Comparison of ENCODE assay signal across 25 cellular contexts in genomic region chr11:105458071-105458470, GRCh38.
A peak's percentile ranks its signal among the peaks of the same experiment; 100 is the strongest.
DNase-seq lines count a peak whose midpoint lies in the region; ATAC-seq, FAIRE-seq and TF ChIP-seq lines count a peak whose summit lies in the region.
"Had no signal": no experiment of that assay in that cellular context is flagged by ENCODE, and none has a peak within 500 bp of the region (broad histone marks: within the 10 kb centered on the region; RNA-seq: fewer than 3 reads in every experiment).

No MANE protein-coding gene starts in this region.

- H3K56ac ChIP-seq in H1 (replicated peaks; ENCODE audit: insufficient read length, low read depth, low read length), result no peak overlapping the region

- DNase-seq in ELF-1 (ENCODE audit: low read depth, low spot score) (peak; percentile 78), NCI-H510A (lab: John Stamatoyannopoulos, UW) (peak; percentile 45), H1 (ENCODE audit: low read depth in 1 of 2, low spot score in 2 of 2) (no peak), HuH-7 (ENCODE audit: low spot score) (no peak), HAP-1 (ENCODE audit: low spot score in 2 of 2) (no peak), WERI-Rb-1 (no peak)
- DNase-seq: CD4-positive, CD25-positive, alpha-beta regulatory T cell; CD8-positive, alpha-beta memory T cell; DMS 273 treated with DMSO at 0.1 percent for 48 hours; DMS79; EL; GF-D8; GOT3; H7; HFFc6 had no signal

- H3K4ac ChIP-seq in H1 (replicated peaks; ENCODE audit: insufficient read length, low read depth, low read length), result no peak overlapping the region

- H4K20me1 ChIP-seq in H1 (replicated peaks in 1 of 2; ENCODE audit: control insufficient read depth in 1 of 2, insufficient read depth in 2 of 2, low read length in 2 of 2), result no peaks in the 10 kb centered on the region
- H4K20me1 ChIP-seq: BLaER1 had no signal

- H3K27ac Mint-ChIP-seq in stimulated activated memory B cell treated with anti-CD40 and anti-IgM and Interleukin-4, amounts not matched to agents 10 μg/mL and 1 μg/mL and 100 μg/mL, for 72 hours, result no peak overlapping the region
- H3K27ac Mint-ChIP-seq: B cell; CD4-positive, CD25-positive, alpha-beta regulatory T cell; CD8-positive, alpha-beta memory T cell; HFFc6 had no signal

- no peak for TF ChIP-seq CTCF in H1 (IDR thresholded peaks at IDR 0.05; ENCODE audit: control extremely low read depth in 1 of 3, insufficient read depth in 1 of 3, low read depth in 1 of 3, low read length in 3 of 3)
- TF ChIP-seq CTCF in WERI-Rb-1 (IDR thresholded peaks at IDR 0.05; ENCODE audit: low read depth, low read length), result no peak

- H3K4me3 ChIP-seq in H1 (ENCODE audit: extremely low read depth in 1 of 4, insufficient read depth in 2 of 4, low read depth in 3 of 4, low read length in 4 of 4), result no peak overlapping the region
- H3K4me3 ChIP-seq in HAP-1, result no peak overlapping the region
- H3K4me3 ChIP-seq in WERI-Rb-1 (ENCODE audit: low read depth, low read length), result no peak overlapping the region
- H3K4me3 ChIP-seq: BLaER1 had no signal

- no peak overlapping the region for H4K8ac ChIP-seq in H1 (ENCODE audit: extremely low read depth, insufficient read depth, low read length)

- no peak overlapping the region for H2BK15ac ChIP-seq in H1 (ENCODE audit: low read length)

- no peak overlapping the region for H2BK20ac ChIP-seq in H1 (ENCODE audit: low read length)

- no peak overlapping the region for H2BK120ac ChIP-seq in H1 (replicated peaks; ENCODE audit: low read depth, low read length)

- H3K23me2 ChIP-seq in H1 (ENCODE audit: low read depth, low read length), result no peaks in the 10 kb centered on the region

- TF ChIP-seq EP300 in H1 (IDR thresholded peaks at IDR 0.05; ENCODE audit: borderline replicate concordance in 1 of 2, low read depth in 2 of 2, low read length in 2 of 2), result no peak

- no peak overlapping the region for H3K27ac ChIP-seq in H1 (ENCODE audit: low read depth, low read length)
- H3K27ac ChIP-seq in WERI-Rb-1, result no peak overlapping the region
- H3K27ac ChIP-seq: 22Rv1, BLaER1, C4-2B had no signal

- peak; percentile 12 for ATAC-seq in stimulated activated memory B cell treated with anti-CD40 and anti-IgM and Interleukin-4, amounts not matched to agents 10 μg/mL and 1 μg/mL and 100 μg/mL, for 72 hours
- ATAC-seq: HCT116 had no signal

- peaks cover 5% of the 10 kb centered on the region for H3K9me3 Mint-ChIP-seq in stimulated activated memory B cell treated with anti-CD40 and anti-IgM and Interleukin-4, amounts not matched to agents 10 μg/mL and 1 μg/mL and 100 μg/mL, for 72 hours

- no peaks in the 10 kb centered on the region for H3K9me3 ChIP-seq in H1 (ENCODE audit: insufficient read depth in 2 of 2, low read depth in 1 of 2, low read length in 1 of 2)
- H3K9me3 ChIP-seq in HAP-1, result no peaks in the 10 kb centered on the region
- H3K9me3 ChIP-seq in WERI-Rb-1 (ENCODE audit: severe bottlenecking), result no peaks in the 10 kb centered on the region
- H3K9me3 ChIP-seq: BLaER1 had no signal

- H3K79me2 ChIP-seq in H1 (ENCODE audit: control insufficient read depth in 1 of 2, insufficient read depth in 2 of 2, low read length in 2 of 2), result no peaks in the 10 kb centered on the region

- in situ Hi-C loops in HAP-1 (cut with MboI; ENCODE audit: low sequenced_read_pairs), result no loop called here

- FAIRE-seq in H1 (lab: Jason Lieb, UNC), result no peak
- FAIRE-seq: A204.1, D721Med, GM12891, GM18507 had no signal

- H3K9ac ChIP-seq in H1 (replicated peaks in 1 of 4; ENCODE audit: extremely low read depth in 1 of 4, low read depth in 3 of 4, low read length in 3 of 4), result no peak overlapping the region
- H3K9ac ChIP-seq: BLaER1 had no signal

- no peak overlapping the region for H3K4me3 Mint-ChIP-seq in stimulated activated memory B cell treated with anti-CD40 and anti-IgM and Interleukin-4, amounts not matched to agents 10 μg/mL and 1 μg/mL and 100 μg/mL, for 72 hours
- H3K4me3 Mint-ChIP-seq: B cell; CD4-positive, CD25-positive, alpha-beta regulatory T cell; CD8-positive, alpha-beta memory T cell; HFFc6 had no signal

- H3K23ac ChIP-seq in H1 (ENCODE audit: insufficient read length), result no peak overlapping the region

- POLR2A ChIA-PET in H1 (lab: Charles Lee; ENCODE audit: partially characterized antibody), result no interaction called here

- H2AK5ac ChIP-seq in H1 (ENCODE audit: low read depth, low read length), result no peak overlapping the region

- no peaks in the 10 kb centered on the region for H3K36me3 Mint-ChIP-seq in stimulated activated memory B cell treated with anti-CD40 and anti-IgM and Interleukin-4, amounts not matched to agents 10 μg/mL and 1 μg/mL and 100 μg/mL, for 72 hours
- H3K36me3 Mint-ChIP-seq: CD4-positive, CD25-positive, alpha-beta regulatory T cell; CD8-positive, alpha-beta memory T cell had no signal

- no peaks in the 10 kb centered on the region for H3K79me1 ChIP-seq in H1 (ENCODE audit: low read depth, low read length)

- no peak for TF ChIP-seq POLR2A in H1 (IDR thresholded peaks at IDR 0.05; ENCODE audit: control extremely low read depth in 1 of 2, low read depth in 2 of 2, low read length in 2 of 2)

- H3K4me1 ChIP-seq in H1 (replicated peaks in 1 of 4; ENCODE audit: control insufficient read depth in 3 of 4, insufficient read depth in 4 of 4, low read length in 3 of 4), result no peaks in the 10 kb centered on the region
- no peaks in the 10 kb centered on the region for H3K4me1 ChIP-seq in HAP-1
- H3K4me1 ChIP-seq: BLaER1 had no signal

- H4K91ac ChIP-seq in H1 (replicated peaks; ENCODE audit: insufficient read length, low read length), result no peak overlapping the region

- no peak overlapping the region for H4K5ac ChIP-seq in H1 (ENCODE audit: insufficient read length, low read depth, low read length)

- H2BK12ac ChIP-seq in H1 (ENCODE audit: low read depth, low read length), result no peak overlapping the region

- CTCF ChIA-PET in H1 (lab: Charles Lee; ENCODE audit: partially characterized antibody), result interaction anchor here (0.6 to 1.5 kb wide), 10 partner anchors 7 to 306 kb away, joined by 3 to 4 read pairs (median 3); no protein-coding TSS in a partner anchor

- no peak overlapping the region for H3K14ac ChIP-seq in H1 (ENCODE audit: insufficient read length)

- H3K27me3 ChIP-seq in H1 (replicated peaks in 1 of 4; ENCODE audit: control insufficient read depth in 3 of 4, extremely low read depth in 1 of 4, insufficient read depth in 3 of 4, low read length in 3 of 4) (no peaks in the 10 kb centered on the region), HAP-1 (ENCODE audit: low read depth) (no peaks in the 10 kb centered on the region), WERI-Rb-1 (ENCODE audit: insufficient read depth, low read depth, severe bottlenecking) (no peaks in the 10 kb centered on the region)
- H3K27me3 ChIP-seq: BLaER1 had no signal

- H3K36me3 ChIP-seq in H1 (ENCODE audit: control insufficient read depth in 2 of 4, insufficient read depth in 4 of 4, low read length in 3 of 4) (no peaks in the 10 kb centered on the region), HAP-1 (replicated peaks) (no peaks in the 10 kb centered on the region), WERI-Rb-1 (no peaks in the 10 kb centered on the region)
- H3K36me3 ChIP-seq: BLaER1 had no signal

- no peak overlapping the region for H3K4me2 ChIP-seq in H1 (ENCODE audit: insufficient read depth in 1 of 2, low read depth in 2 of 2, low read length in 2 of 2)
- H3K4me2 ChIP-seq: BLaER1 had no signal

- H2BK5ac ChIP-seq in H1 (ENCODE audit: low read depth, low read length), result no peak overlapping the region

- TF ChIP-seq RAD21 in H1 (IDR thresholded peaks at IDR 0.05 in 1 of 2, conservative IDR thresholded peaks at IDR 0.05 in 1 of 2; ENCODE audit: low read depth in 2 of 2, low read length in 2 of 2), result no peak

- peak overlapping the region; percentile 49 for H2AFZ ChIP-seq in H1 (ENCODE audit: low read length)

- no peaks in the 10 kb centered on the region for H3K27me3 Mint-ChIP-seq in stimulated activated memory B cell treated with anti-CD40 and anti-IgM and Interleukin-4, amounts not matched to agents 10 μg/mL and 1 μg/mL and 100 μg/mL, for 72 hours
- H3K27me3 Mint-ChIP-seq: B cell; CD4-positive, CD25-positive, alpha-beta regulatory T cell had no signal

- H3K18ac ChIP-seq in H1 (ENCODE audit: extremely low read depth, low read length), result no peak overlapping the region

- WGBS in H1 (ENCODE audit: extremely low coverage in 1 of 2, insufficient coverage in 1 of 2, insufficient read length in 1 of 2, insufficient replicate concordance in 2 of 2, low coverage in 1 of 2, low lambda C conversion rate in 2 of 2, missing lambda C conversion rate in 1 of 2), 2 experiments, result 94% methylated on average over 9 of the region's 9 CpGs; no CpG with 5 or more reads in 1 of the 2 experiments

- no peaks in the 10 kb centered on the region for H3K4me1 Mint-ChIP-seq in stimulated activated memory B cell treated with anti-CD40 and anti-IgM and Interleukin-4, amounts not matched to agents 10 μg/mL and 1 μg/mL and 100 μg/mL, for 72 hours
- H3K4me1 Mint-ChIP-seq: B cell; CD4-positive, CD25-positive, alpha-beta regulatory T cell; CD8-positive, alpha-beta memory T cell had no signal

TF ChIP-seq in H1, 55 proteins besides CTCF, POLR2A, EP300 and RAD21:
- TF ChIP-seq MAFK (IDR thresholded peaks at IDR 0.05; ENCODE audit: low read depth, low read length) (no peak), CHD2 (IDR thresholded peaks at IDR 0.05; ENCODE audit: low read length) (no peak), RBBP5 (IDR thresholded peaks at IDR 0.05; ENCODE audit: borderline replicate concordance, low read depth, low read length) (no peak)

Comparison
In these comparisons a context has a peak if more than half of its experiments do, and no peak if none do; other contexts are left out.
1. DNase-seq: peak in ELF-1 (single experiment) and NCI-H510A (single experiment); none in H1 (0 of 2), HuH-7 (single experiment), HAP-1 (0 of 2) and WERI-Rb-1 (single experiment).